8 cellular contexts compared by ENCODE assay signal in the genomic region with DNA sequence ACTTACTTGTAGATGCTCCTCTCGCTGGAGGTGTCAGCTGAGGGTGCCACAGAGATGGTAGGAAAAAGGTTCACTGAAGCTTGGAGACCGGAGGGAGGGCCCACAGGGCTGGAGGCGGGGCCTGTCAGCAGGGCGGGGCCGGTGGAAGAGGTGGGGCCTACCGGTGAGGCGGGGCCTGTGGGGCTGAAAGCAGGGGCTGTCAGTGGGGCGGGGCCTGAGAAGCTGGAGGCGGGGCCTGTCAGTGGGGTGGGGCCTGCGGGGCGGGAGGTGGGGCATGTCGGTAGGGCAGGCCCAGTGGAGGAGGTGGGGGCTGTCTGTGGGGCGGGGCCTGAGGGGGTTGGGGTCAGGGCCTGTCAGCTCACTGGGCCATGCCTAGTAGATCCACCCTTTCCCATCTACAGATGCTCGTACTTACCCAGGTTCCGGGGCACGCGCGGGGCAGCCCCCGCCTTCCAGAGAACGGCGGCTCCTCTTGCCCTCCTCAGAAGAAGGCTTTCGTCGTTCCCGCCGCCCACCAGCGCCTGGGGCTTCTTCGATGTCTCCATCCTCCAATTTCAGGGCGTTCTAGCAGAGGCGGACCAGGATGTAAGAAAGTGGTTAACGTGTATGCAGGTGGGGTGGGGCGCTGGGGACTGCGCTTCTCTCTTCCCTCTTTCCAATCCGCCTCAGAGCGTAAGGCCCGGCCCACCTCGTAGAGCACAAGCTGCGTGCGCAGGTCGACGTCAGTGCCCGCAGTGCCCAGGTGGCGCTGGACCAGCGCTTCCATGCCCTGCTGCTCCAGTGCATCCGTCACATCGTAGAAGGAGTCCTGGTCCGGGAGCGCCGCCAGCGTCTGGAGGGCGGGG. TPM values are rescaled to one million over a fixed set of nuclear protein-coding genes. Genes with fewer than 3 reads are reported as not detected.
DNase-seq lines count a peak whose midpoint lies in the region; TF ChIP-seq lines count a peak whose summit lies in the region.

No MANE protein-coding gene starts in this region.

- H3K9me3 Mint-ChIP-seq in dendritic cell treated with granulocyte-macrophage colony-stimulating factor and Interleukin-4, amounts not matched to agents 40 ng/mL and 50 ng/mL, for 4 days, result no peaks in the 10 kb centered on the region
- no peaks in the 10 kb centered on the region for H3K9me3 Mint-ChIP-seq in osteocyte (ENCODE audit: unreplicated experiment)
- no peaks in the 10 kb centered on the region for H3K9me3 Mint-ChIP-seq in progenitor cell of endocrine pancreas (ENCODE audit: low read depth)

- DNase-seq in EL (peak; percentile 55), HuH-7 (ENCODE audit: low spot score) (peak; percentile 60), osteocyte (ENCODE audit: extremely low spot score, unreplicated experiment) (no peak), NCI-H1930 (lab: John Stamatoyannopoulos, UW) (no peak), DMS114 treated with DMSO at 0.1 percent for 48 hours (lab: John Stamatoyannopoulos, UW; ENCODE audit: unreplicated experiment) (no peak), progenitor cell of endocrine pancreas (ENCODE audit: low spot score, unreplicated experiment) (no peak)
- DNase-seq in activated CD4-positive, alpha-beta T cell treated with anti-CD3 and anti-CD28 coated beads for 4 hours, result peak; percentile 60 to 71

- peak overlapping the region; percentile 60 for H3K27ac Mint-ChIP-seq in dendritic cell treated with granulocyte-macrophage colony-stimulating factor and Interleukin-4, amounts not matched to agents 40 ng/mL and 50 ng/mL, for 4 days
- peak overlapping the region; percentile 54 for H3K27ac Mint-ChIP-seq in osteocyte (ENCODE audit: unreplicated experiment)
- no peak overlapping the region for H3K27ac Mint-ChIP-seq in progenitor cell of endocrine pancreas

- no peaks in the 10 kb centered on the region for H3K27me3 Mint-ChIP-seq in dendritic cell treated with granulocyte-macrophage colony-stimulating factor and Interleukin-4, amounts not matched to agents 40 ng/mL and 50 ng/mL, for 4 days
- H3K27me3 Mint-ChIP-seq in osteocyte (ENCODE audit: unreplicated experiment) (no peaks in the 10 kb centered on the region), progenitor cell of endocrine pancreas (no peaks in the 10 kb centered on the region)

- intact Hi-C loops in dendritic cell treated with granulocyte-macrophage colony-stimulating factor and Interleukin-4, amounts not matched to agents 40 ng/mL and 50 ng/mL, for 4 days (cut with micrococcal nuclease), result no loop called here

- H3K4me3 Mint-ChIP-seq in dendritic cell treated with granulocyte-macrophage colony-stimulating factor and Interleukin-4, amounts not matched to agents 40 ng/mL and 50 ng/mL, for 4 days, result no peak overlapping the region
- H3K4me3 Mint-ChIP-seq in osteocyte (ENCODE audit: unreplicated experiment) (no peak overlapping the region), progenitor cell of endocrine pancreas (ENCODE audit: low read depth) (no peak overlapping the region)

- H3K4me1 Mint-ChIP-seq in dendritic cell treated with granulocyte-macrophage colony-stimulating factor and Interleukin-4, amounts not matched to agents 40 ng/mL and 50 ng/mL, for 4 days (ENCODE audit: low read depth), result peaks cover 57% of the 10 kb centered on the region
- H3K4me1 Mint-ChIP-seq in osteocyte (ENCODE audit: unreplicated experiment) (peaks cover 20% of the 10 kb centered on the region), progenitor cell of endocrine pancreas (ENCODE audit: low read depth) (no peaks in the 10 kb centered on the region)

- peaks cover 83% of the 10 kb centered on the region for H3K36me3 Mint-ChIP-seq in dendritic cell treated with granulocyte-macrophage colony-stimulating factor and Interleukin-4, amounts not matched to agents 40 ng/mL and 50 ng/mL, for 4 days (ENCODE audit: low read depth)
- H3K36me3 Mint-ChIP-seq in osteocyte (ENCODE audit: unreplicated experiment) (peaks cover 29% of the 10 kb centered on the region), progenitor cell of endocrine pancreas (ENCODE audit: insufficient read depth) (peaks cover 12% of the 10 kb centered on the region)

- TF ChIP-seq CTCF in osteocyte (IDR thresholded peaks at IDR 0.05), result no peak
- TF ChIP-seq CTCF in progenitor cell of endocrine pancreas (IDR thresholded peaks at IDR 0.05; ENCODE audit: unreplicated experiment), result no peak

RNA-seq across cellular contexts. Expression of a gene that starts 9.8 kb away (rescaled TPM):
- 41.0 and 44.5 TPM in 2 replicates for total RNA-seq in osteocyte
- 33.4 and 36.3 TPM in 2 replicates for total RNA-seq in progenitor cell of endocrine pancreas

RNA-seq across cellular contexts. Expression of a gene that starts 10.5 kb away (rescaled TPM):
- total RNA-seq in osteocyte, result 60.0 and 71.7 TPM in 2 replicates
- 28.2 and 30.2 TPM in 2 replicates for total RNA-seq in progenitor cell of endocrine pancreas

RNA-seq across cellular contexts. Expression of a gene that starts 12.0 kb away (rescaled TPM):
- total RNA-seq in osteocyte (4.2 and 4.4 TPM in 2 replicates), progenitor cell of endocrine pancreas (3.4 and 3.9 TPM in 2 replicates)

RNA-seq across cellular contexts. Expression of a gene that starts 37.8 kb away (rescaled TPM):
- 1.7 and 2.1 TPM in 2 replicates for total RNA-seq in osteocyte
- total RNA-seq in progenitor cell of endocrine pancreas, result 5.4 and 5.5 TPM in 2 replicates

RNA-seq across cellular contexts. Expression of a gene that starts 42.6 kb away (rescaled TPM):
- total RNA-seq in osteocyte (10.1 and 11.4 TPM in 2 replicates), progenitor cell of endocrine pancreas (3.3 and 3.8 TPM in 2 replicates)

Comparison
In these comparisons a context has a peak if more than half of its experiments do, and no peak if none do; other contexts are left out.
1. DNase-seq: peak in EL (single experiment), HuH-7 (single experiment) and activated CD4-positive, alpha-beta T cell treated with anti-CD3 and anti-CD28 coated beads for 4 hours (2 of 2); none in osteocyte (single experiment), NCI-H1930 (0 of 2), DMS114 treated with DMSO at 0.1 percent for 48 hours (single experiment) and progenitor cell of endocrine pancreas (single experiment).